26 cellular contexts compared by ENCODE assay signal in genomic region chr4:150971901-150972300, GRCh38. TPM values are rescaled to one million over a fixed set of nuclear protein-coding genes. Genes with fewer than 3 reads are reported as not detected.
A peak's percentile ranks its signal among the peaks of the same experiment; 100 is the strongest.
DNase-seq lines count a peak whose midpoint lies in the region; FAIRE-seq and TF ChIP-seq lines count a peak whose summit lies in the region.
"Had no signal": no experiment of that assay in that cellular context is flagged by ENCODE, and none has a peak within 500 bp of the region (broad histone marks: within the 10 kb centered on the region; RNA-seq: fewer than 3 reads in every experiment).

No MANE protein-coding gene starts in this region.

- intact Hi-C loops in colonic mucosa (cut with DNase I): no loop called here

- no peaks in the 10 kb centered on the region for H3K27me3 ChIP-seq in colonic mucosa
- H3K27me3 ChIP-seq: esophagus muscularis mucosa, stomach, uterus had no signal

- H3K27ac ChIP-seq in SK-N-MC: peak overlapping the region; percentile 93
- H3K27ac ChIP-seq in colonic mucosa: no peak overlapping the region
- H3K27ac ChIP-seq: esophagus muscularis mucosa, lower lobe of right lung, stomach, uterus had no signal

- H3K36me3 ChIP-seq in SK-N-MC (ENCODE audit: insufficient read depth, low read length) (no peaks in the 10 kb centered on the region), colonic mucosa (no peaks in the 10 kb centered on the region)
- H3K36me3 ChIP-seq: esophagus muscularis mucosa, lower lobe of right lung, stomach, uterus had no signal

- H3K9me3 ChIP-seq in SK-N-MC (ENCODE audit: low read depth, low read length) (no peaks in the 10 kb centered on the region), colonic mucosa (no peaks in the 10 kb centered on the region)
- H3K9me3 ChIP-seq: Caco-2, esophagus muscularis mucosa, lower lobe of right lung, mucosa of descending colon, stomach, uterus had no signal

- H3K4me1 ChIP-seq in colonic mucosa: no peaks in the 10 kb centered on the region
- H3K4me1 ChIP-seq: lower lobe of right lung, uterus had no signal

- H3K4me3 ChIP-seq in SK-N-MC: peak overlapping the region; percentile 71
- no peak overlapping the region for H3K4me3 ChIP-seq in colonic mucosa
- H3K4me3 ChIP-seq: esophagus muscularis mucosa, lower lobe of right lung, mucosa of descending colon, stomach, uterus had no signal

- peak; percentile 84 for FAIRE-seq in A204.1 (lab: Jason Lieb, UNC)
- peak; percentile 46 for FAIRE-seq in GM18507 (lab: Jason Lieb, UNC)
- FAIRE-seq: bronchial epithelial cell, H1 had no signal

- H3K9ac ChIP-seq in SK-N-MC (ENCODE audit: insufficient read length) (peak overlapping the region; percentile 64), colonic mucosa (ENCODE audit: low read depth in 2 of 2, low read length in 2 of 2) (no peak overlapping the region)

- DNase-seq in GM18507 (ENCODE audit: extremely low spot score, insufficient read length, low read depth) (no peak), SK-N-MC (ENCODE audit: low read depth, low spot score) (no peak), dermis blood vessel endothelial cell (peak; percentile 15), medulla oblongata (ENCODE audit: extremely low spot score) (no peak), colonic mucosa (no peak), Ammon's horn (ENCODE audit: low spot score) (no peak)
- no peak for DNase-seq in activated effector memory CD4-positive, alpha-beta T cell treated with Interleukin-2 at 50 U/mL for 16 hours
- DNase-seq: activated CD4-positive, alpha-beta T cell treated with anti-CD3 and anti-CD28 coated beads for 36 hours; activated CD8-positive, alpha-beta T cell treated with anti-CD3 and anti-CD28 coated beads, Interleukin-2, amount 10 ng/mL, durations not matched to agents 7 days and 5 days; activated naive CD4-positive, alpha-beta T cell treated with anti-CD3 and anti-CD28 coated beads, Interleukin-2, amount 50 U/mL, for 16 hours; anterior cingulate cortex; Caco-2; lower lobe of right lung; mucosa of descending colon; natural killer cell; NCI-H1105; NCI-H187 treated with DMSO at 0.1 percent for 48 hours; NCI-H510A; occipital lobe; stimulated activated CD4-positive, alpha-beta T cell treated with anti-CD3 and anti-CD28 coated beads, Interleukin-4, amount 100 ng/mL, for 1 hour; stomach; uterus had no signal

- TF ChIP-seq CTCF in colonic mucosa (IDR thresholded peaks at IDR 0.05): no peak

RNA-seq across cellular contexts. Expression of gene LRBA, which starts 43.2 kb away (rescaled TPM):
- total RNA-seq in dermis blood vessel endothelial cell (52.4 and 85.2 TPM in 2 replicates), colonic mucosa (10 to 100 TPM; 55.5 to 77.7 TPM)
